14 cellular contexts compared by ENCODE assay signal in the genomic region with DNA sequence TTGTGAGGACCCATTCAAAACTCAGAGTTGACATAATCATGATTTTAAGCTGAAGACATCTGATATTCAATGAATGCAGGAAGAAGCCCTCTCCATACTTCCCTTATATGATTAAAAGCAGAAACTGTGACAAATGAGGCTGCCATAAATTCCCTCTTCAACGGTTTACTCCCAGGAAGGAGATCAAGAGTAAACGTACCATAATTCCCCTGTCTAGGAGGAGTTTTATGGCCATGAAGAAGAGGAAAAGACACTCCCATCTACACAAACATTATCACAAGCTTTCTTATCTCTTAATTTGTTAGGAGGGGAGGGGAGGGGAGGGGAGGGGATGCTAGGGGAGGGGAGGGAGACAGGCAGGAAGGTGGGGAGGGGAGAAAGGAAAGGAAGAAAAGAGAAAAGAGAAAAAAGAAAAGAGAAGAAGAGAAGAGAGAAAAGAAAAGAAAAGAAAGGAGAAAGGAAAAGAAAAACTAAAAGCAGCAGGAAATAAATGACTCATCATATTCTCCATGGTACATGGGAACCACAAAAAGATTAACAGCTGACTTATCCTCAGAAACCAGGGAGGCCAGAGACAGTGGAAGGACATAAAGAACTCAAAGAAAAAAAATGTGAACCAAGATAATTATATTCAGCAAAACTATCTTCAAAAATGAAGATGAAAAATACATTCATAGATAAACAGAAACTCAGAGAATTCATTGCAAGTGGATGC.
DNase-seq lines count a peak whose midpoint lies in the region; ATAC-seq, FAIRE-seq and TF ChIP-seq lines count a peak whose summit lies in the region.
"Had no signal": no experiment of that assay in that cellular context is flagged by ENCODE, and none has a peak within 500 bp of the region (broad histone marks: within the 10 kb centered on the region; RNA-seq: fewer than 3 reads in every experiment).

No MANE protein-coding gene starts in this region.

- DNase-seq in SIG-M5 treated with dmso at 0.1 percent for 504 hours (lab: John Stamatoyannopoulos, UW; ENCODE audit: unreplicated experiment) (peak; percentile 3), SIG-M5 (lab: John Stamatoyannopoulos, UW) (no peak), NB4 (ENCODE audit: low read depth) (peak; percentile 41), K562 (ENCODE audit: extremely low read depth in 1 of 4, low spot score in 3 of 4) (peak; percentile 55 to 67 (median 60)), natural killer cell (no peak), NCI-H774 (lab: John Stamatoyannopoulos, UW) (no peak), esophagus muscularis mucosa (ENCODE audit: extremely low spot score) (no peak)
- DNase-seq: amygdala, NCI-H1436, NCI-H526, substantia nigra had no signal

- H4K20me1 ChIP-seq in K562 (replicated peaks; ENCODE audit: control insufficient read depth, insufficient read depth, low read length) = no peaks in the 10 kb centered on the region

- H3K4me1 Mint-ChIP-seq in natural killer cell = peaks cover 50 to 54% of the 10 kb centered on the region in 2 donors
- H3K4me1 Mint-ChIP-seq: nephron had no signal

- H3K9ac ChIP-seq in K562 (ENCODE audit: insufficient read depth in 1 of 2, low read depth in 2 of 2, low read length in 2 of 2) = no peak overlapping the region

- H3K4me3 Mint-ChIP-seq in natural killer cell = no peak overlapping the region
- H3K4me3 Mint-ChIP-seq: nephron had no signal

- TF ChIP-seq POLR2A in NB4 (IDR thresholded peaks at IDR 0.05; ENCODE audit: extremely low read depth, insufficient read length) (no peak), K562 (conservative IDR thresholded peaks at IDR 0.05) (no peak), esophagus muscularis mucosa (IDR thresholded peaks at IDR 0.05; ENCODE audit: low read depth) (no peak)

- H3K36me3 ChIP-seq in K562 (ENCODE audit: control insufficient read depth, insufficient read depth, low read length) (no peaks in the 10 kb centered on the region), esophagus muscularis mucosa (no peaks in the 10 kb centered on the region)

- H2AFZ ChIP-seq in K562 (ENCODE audit: low read depth, low read length) = no peak overlapping the region

- H3K79me2 ChIP-seq in K562 (ENCODE audit: control insufficient read depth, insufficient read depth, low read length) = peaks cover 23% of the 10 kb centered on the region; the same call in 2 of the 3 replicates

- CTCF ChIA-PET in K562 (lab: Yijun Ruan, JAX; ENCODE audit: low intra/inter-chr PET ratio) = no interaction called here

- no peaks in the 10 kb centered on the region for H3K9me1 ChIP-seq in K562 (ENCODE audit: control insufficient read depth, insufficient read depth, low read length)

- H3K9me3 ChIP-seq in K562 (replicated peaks; ENCODE audit: control insufficient read depth, insufficient read depth, low read depth, low read length) = peaks cover 20% of the 10 kb centered on the region
- H3K9me3 ChIP-seq in esophagus muscularis mucosa = peaks cover 0 to 13% (median 9%) of the 10 kb centered on the region in 4 donors

- no peaks in the 10 kb centered on the region for H3K27me3 Mint-ChIP-seq in natural killer cell (ENCODE audit: low read depth in 2 of 2)

- H3K4me1 ChIP-seq in K562 (replicated peaks in 1 of 2; ENCODE audit: control insufficient read depth in 2 of 2, insufficient read depth in 2 of 2, low read length in 2 of 2) (no peaks in the 10 kb centered on the region), esophagus muscularis mucosa (no peaks in the 10 kb centered on the region)

- peak overlapping the region; percentile 44 to 81 for H3K27ac Mint-ChIP-seq in natural killer cell
- H3K27ac Mint-ChIP-seq: nephron had no signal

- H3K4me3 ChIP-seq in NB4 (ENCODE audit: low read depth, low read length) = no peak overlapping the region
- H3K4me3 ChIP-seq in K562 = no peak overlapping the region
- no peak overlapping the region for H3K4me3 ChIP-seq in esophagus muscularis mucosa

- TF ChIP-seq EP300 in K562 (IDR thresholded peaks at IDR 0.05; ENCODE audit: low read length) (peak; percentile 78), esophagus muscularis mucosa (IDR thresholded peaks at IDR 0.05) (no peak)

- peaks cover 4 to 10% of the 10 kb centered on the region in 2 donors for H3K9me3 Mint-ChIP-seq in natural killer cell

- H3K27ac ChIP-seq in K562 (ENCODE audit: extremely low read depth, low read depth, low read length) (peak overlapping the region; percentile 16; the same call in 2 of the 3 replicates), esophagus muscularis mucosa (replicated peaks in 1 of 4) (no peak overlapping the region)
- H3K27ac ChIP-seq: 22Rv1 had no signal

- peak; percentile 48 for FAIRE-seq in K562 (lab: Jason Lieb, UNC)

- H3K4me2 ChIP-seq in K562 (ENCODE audit: insufficient read depth, low read length) = no peak overlapping the region

- POLR2A ChIA-PET in K562 (lab: Yijun Ruan, JAX) = interaction anchor here (0.9 kb wide), 1 partner anchor 31 kb away, joined by 3 read pairs; no protein-coding TSS in a partner anchor

- no peaks in the 10 kb centered on the region for H3K27me3 ChIP-seq in K562 (ENCODE audit: control insufficient read depth in 2 of 2, insufficient read depth in 2 of 2, low read length in 2 of 2)
- H3K27me3 ChIP-seq in esophagus muscularis mucosa = no peaks in the 10 kb centered on the region

- peaks cover 12% of the 10 kb centered on the region for H3K36me3 Mint-ChIP-seq in natural killer cell

- in situ Hi-C loops in K562 (cut with MboI) = no loop called here

- no peak for TF ChIP-seq CTCF in NB4 (IDR thresholded peaks at IDR 0.05; ENCODE audit: low read depth, low read length)
- TF ChIP-seq CTCF in K562 (IDR thresholded peaks at IDR 0.05 in 2 of 3, conservative IDR thresholded peaks at IDR 0.05 in 1 of 3; ENCODE audit: insufficient read depth in 2 of 3, low read depth in 1 of 3, low read length in 3 of 3) = no peak
- TF ChIP-seq CTCF in natural killer cell (IDR thresholded peaks at IDR 0.05) = no peak
- no peak for TF ChIP-seq CTCF in esophagus muscularis mucosa (IDR thresholded peaks at IDR 0.05)

- no peak; a peak in 2 of 4 replicates for TF ChIP-seq RAD21 in K562 (CRISPR knock-in tag; conservative IDR thresholded peaks at IDR 0.05 in 1 of 2, IDR thresholded peaks at IDR 0.05 in 1 of 2)

- intact Hi-C loops in K562 (cut with micrococcal nuclease) = no loop called here
- intact Hi-C loops in natural killer cell (cut with micrococcal nuclease) = no loop called here
- intact Hi-C loops in esophagus muscularis mucosa (cut with DNase I) = no loop called here

- no TSS peak for BruUV-seq in K562 (replicated peaks; lab: Mats Ljungman, UMichigan)

- ATAC-seq in K562 = peak; percentile 57; the same call in 1 of the 3 replicates
- no peak for ATAC-seq in natural killer cell
- no peak for ATAC-seq in GM18868 (IDR thresholded peaks at IDR 0.05; ENCODE audit: unreplicated experiment)

- WGBS in K562 (ENCODE audit: insufficient coverage, low coverage, missing lambda C conversion rate) = 43% methylated on average over 2 of the region's 2 CpGs
- WGBS in esophagus muscularis mucosa = 82% methylated on average over 2 of the region's 2 CpGs

TF ChIP-seq in K562, 482 proteins besides CTCF, POLR2A, EP300 and RAD21 (continues in another document):
- TF ChIP-seq STAT5A (IDR thresholded peaks at IDR 0.05; ENCODE audit: borderline replicate concordance, low read length) (peak; percentile 37; the same call in 1 of the 2 replicates), HIVEP1 (CRISPR knock-in tag; IDR thresholded peaks at IDR 0.05) (no peak), NBN (IDR thresholded peaks at IDR 0.05; ENCODE audit: low read depth) (peak; percentile 98), CBFA2T2 (conservative IDR thresholded peaks at IDR 0.05) (peak; percentile 47; the same call in 1 of the 2 replicates), ZBTB1 (CRISPR knock-in tag; IDR thresholded peaks at IDR 0.05; ENCODE audit: borderline replicate concordance, low read depth) (no peak), NFATC3 (IDR thresholded peaks at IDR 0.05) (peak; percentile 90; the same call in 1 of the 2 replicates)
- TF ChIP-seq, protein P1, sequence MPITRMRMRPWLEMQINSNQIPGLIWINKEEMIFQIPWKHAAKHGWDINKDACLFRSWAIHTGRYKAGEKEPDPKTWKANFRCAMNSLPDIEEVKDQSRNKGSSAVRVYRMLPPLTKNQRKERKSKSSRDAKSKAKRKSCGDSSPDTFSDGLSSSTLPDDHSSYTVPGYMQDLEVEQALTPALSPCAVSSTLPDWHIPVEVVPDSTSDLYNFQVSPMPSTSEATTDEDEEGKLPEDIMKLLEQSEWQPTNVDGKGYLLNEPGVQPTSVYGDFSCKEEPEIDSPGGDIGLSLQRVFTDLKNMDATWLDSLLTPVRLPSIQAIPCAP (CRISPR knock-in tag; IDR thresholded peaks at IDR 0.05; ENCODE audit: borderline replicate concordance) = no peak

Comparison
In these comparisons a context has a peak if more than half of its experiments do, and no peak if none do; other contexts are left out.
1. DNase-seq: peak in SIG-M5 treated with dmso at 0.1 percent for 504 hours (single experiment), NB4 (single experiment) and K562 (4 of 4); none in SIG-M5 (single experiment), natural killer cell (single experiment), NCI-H774 (single experiment) and esophagus muscularis mucosa (single experiment).